12 cellular contexts compared by ENCODE assay signal in the genomic region with DNA sequence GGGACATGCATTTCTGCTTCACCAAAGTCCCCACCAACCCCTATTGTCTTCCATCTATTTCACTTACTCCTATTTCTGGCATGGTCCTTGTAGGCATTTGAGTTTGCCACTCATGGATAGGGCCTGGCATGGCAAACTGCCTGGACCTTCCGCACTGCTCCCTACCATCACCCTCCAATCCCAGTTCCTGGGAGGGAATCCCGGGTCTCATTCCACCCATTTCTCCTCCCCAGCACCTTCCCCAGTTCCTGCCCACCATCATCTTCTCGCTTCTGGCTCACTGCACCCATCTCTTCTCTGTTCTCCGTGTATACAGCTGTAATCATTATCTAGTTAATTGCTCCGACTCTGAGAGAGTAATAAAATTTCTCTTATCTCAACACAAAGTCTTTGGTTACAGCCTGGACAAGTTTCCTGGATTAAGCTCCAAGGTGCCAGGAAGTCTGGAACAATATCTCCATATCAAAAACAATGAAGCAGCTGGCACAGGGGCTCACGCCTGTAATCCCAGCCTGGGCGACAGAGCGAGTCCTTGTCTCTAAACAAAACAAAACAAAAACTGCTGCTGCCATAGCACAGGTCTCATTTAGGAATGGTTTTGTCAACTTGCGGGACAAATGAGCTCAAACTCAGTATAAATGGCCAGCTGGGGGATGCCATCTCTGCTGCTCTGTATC. TPM values are rescaled to one million over a fixed set of nuclear protein-coding genes. Genes with fewer than 3 reads are reported as not detected.
DNase-seq lines count a peak whose midpoint lies in the region; ATAC-seq and TF ChIP-seq lines count a peak whose summit lies in the region.
"Had no signal": no experiment of that assay in that cellular context is flagged by ENCODE, and none has a peak within 500 bp of the region (broad histone marks: within the 10 kb centered on the region; RNA-seq: fewer than 3 reads in every experiment).

No MANE protein-coding gene starts in this region.

- H3K4me1 Mint-ChIP-seq in osteocyte (ENCODE audit: unreplicated experiment): peaks cover 3% of the 10 kb centered on the region

- in situ Hi-C loops in transverse colon (cut with MboI; ENCODE audit: low pct_ligation_motif_present in 1 of 4, low pct_unique_long_range_greater_than_20kb in 1 of 4, low sequenced_read_pairs in 3 of 4): loop anchor here in 1 of 4 donors (5.0 kb wide), 1 partner anchor 37 kb away; no protein-coding TSS in a partner anchor

- no peak overlapping the region for H3K27ac ChIP-seq in PC-9
- H3K27ac ChIP-seq in right atrium auricular region: peak overlapping the region; percentile 13 to 60
- peak overlapping the region; percentile 84 to 89 (median 85) for H3K27ac ChIP-seq in transverse colon
- H3K27ac ChIP-seq: A549 had no signal

- no peaks in the 10 kb centered on the region for H3K36me3 Mint-ChIP-seq in osteocyte (ENCODE audit: unreplicated experiment)

- no peaks in the 10 kb centered on the region for H4K20me1 ChIP-seq in PC-9 (ENCODE audit: insufficient read depth)

- intact Hi-C loops in PC-9 (cut with micrococcal nuclease; ENCODE audit: unreplicated experiment) (no loop called here), transverse colon (cut with DNase I; ENCODE audit: low total_unique reads) (no loop called here)

- ATAC-seq in HG02884 (IDR thresholded peaks at IDR 0.05; ENCODE audit: unreplicated experiment): no peak

- H2AFZ ChIP-seq in PC-9: no peak overlapping the region

- no peaks in the 10 kb centered on the region for H3K27me3 ChIP-seq in PC-9 (ENCODE audit: insufficient read depth, low read depth)
- no peaks in the 10 kb centered on the region for H3K27me3 ChIP-seq in right atrium auricular region
- no peaks in the 10 kb centered on the region for H3K27me3 ChIP-seq in transverse colon

- TF ChIP-seq CTCF in PC-9 (conservative IDR thresholded peaks at IDR 0.05) (no peak), right atrium auricular region (IDR thresholded peaks at IDR 0.05) (no peak), transverse colon (IDR thresholded peaks at IDR 0.05) (no peak), osteocyte (IDR thresholded peaks at IDR 0.05) (no peak)

- WGBS in transverse colon (ENCODE audit: low coverage in 1 of 2), 2 donors: 35 to 50% methylated on average over 8 to 9 of the region's 9 CpGs

- no peak overlapping the region for H3K4me3 Mint-ChIP-seq in osteocyte (ENCODE audit: unreplicated experiment)

- no peak for TF ChIP-seq EP300 in transverse colon (IDR thresholded peaks at IDR 0.05; ENCODE audit: low read depth)

- H3K36me3 ChIP-seq in PC-9 (ENCODE audit: low read depth) (0 out of 2 replicates have a peak, but pooled peaks cover 5% of the 10 kb centered on the region), right atrium auricular region (peaks cover 5% of the 10 kb centered on the region), transverse colon (peaks cover 0 to 6% (median 0%) of the 10 kb centered on the region in 4 donors)

- no peaks in the 10 kb centered on the region for H3K79me2 ChIP-seq in PC-9 (ENCODE audit: low read depth)

- no peak overlapping the region for H3K27ac Mint-ChIP-seq in osteocyte (ENCODE audit: unreplicated experiment)

- H3F3A ChIP-seq in PC-9 (ENCODE audit: insufficient read depth, low read depth): peaks cover 15% of the 10 kb centered on the region; the same call in 1 of the 2 replicates

- TSS peak; percentile 11 for BruUV-seq in PC-9 (replicated peaks; lab: Mats Ljungman, UMichigan)

- TF ChIP-seq POLR2A in transverse colon (IDR thresholded peaks at IDR 0.05): peak; percentile 31

- H3K4me2 ChIP-seq in PC-9: no peak overlapping the region
- H3K4me2 ChIP-seq: A549 had no signal

- H3K9me2 ChIP-seq in PC-9 (ENCODE audit: insufficient read depth): no peaks in the 10 kb centered on the region

- no peaks in the 10 kb centered on the region for H3K9me3 Mint-ChIP-seq in osteocyte (ENCODE audit: unreplicated experiment)

- H3K9me3 ChIP-seq in PC-9 (ENCODE audit: insufficient read depth, low read depth): no peaks in the 10 kb centered on the region
- H3K9me3 ChIP-seq in right atrium auricular region: no peaks in the 10 kb centered on the region
- H3K9me3 ChIP-seq in transverse colon: no peaks in the 10 kb centered on the region
- H3K9me3 ChIP-seq: A549 had no signal

- CTCF ChIA-PET in PC-9 (lab: Charles Lee): interaction anchor here (0.7 to 1.3 kb wide), 2 partner anchors 41 to 98 kb away, joined by 6 to 35 read pairs; no protein-coding TSS in a partner anchor

- DNase-seq in NCI-H2227 (lab: John Stamatoyannopoulos, UW; ENCODE audit: unreplicated experiment) (peak; percentile 40), NCI-H2227 treated with DMSO at 0.1 percent for 48 hours (lab: John Stamatoyannopoulos, UW) (no peak), PC-9 (no peak), right atrium auricular region (ENCODE audit: low spot score) (no peak), transverse colon (peak; percentile 57), osteocyte (ENCODE audit: extremely low spot score, unreplicated experiment) (no peak)
- no peak for DNase-seq in stimulated activated naive CD4-positive, alpha-beta T cell (lab: John Stamatoyannopoulos, UW)
- DNase-seq: mesendoderm, SIG-M5 had no signal

- POLR2A ChIA-PET in PC-9 (lab: Charles Lee; ENCODE audit: unreplicated experiment): interaction anchor here (0.6 kb wide), 2 partner anchors 41 to 155 kb away, joined by 8 to 9 read pairs; a partner anchor contains a TSS

- H3K4me3 ChIP-seq in PC-9 (no peak overlapping the region), right atrium auricular region (no peak overlapping the region), transverse colon (no peak overlapping the region)
- H3K4me3 ChIP-seq: A549 had no signal

- no peaks in the 10 kb centered on the region for H3K27me3 Mint-ChIP-seq in osteocyte (ENCODE audit: unreplicated experiment)

- no peaks in the 10 kb centered on the region for H3K4me1 ChIP-seq in PC-9 (replicated peaks; ENCODE audit: insufficient read depth)
- H3K4me1 ChIP-seq in right atrium auricular region: peaks cover 0 to 19% of the 10 kb centered on the region in 2 donors
- peaks cover 0 to 21% (median 16%) of the 10 kb centered on the region in 4 donors for H3K4me1 ChIP-seq in transverse colon

RNA-seq across cellular contexts. Expression of a gene that starts 17.0 kb away (rescaled TPM):
- not detected in 2 replicates for total RNA-seq in PC-9 (2021)
- total RNA-seq in right atrium auricular region: 100 to 1,000 TPM; 136 to 347 TPM
- total RNA-seq in transverse colon: 10 to 100 TPM in 2 of 4 donors, 1 to 10 TPM in 1, not detected in 1; 7.8 to 26.3 (median 11.7) TPM
- total RNA-seq in osteocyte: not detected in 2 replicates
- total RNA-seq: HT-29 had no signal

RNA-seq across cellular contexts. Expression of a gene that starts 29.4 kb away (rescaled TPM):
- total RNA-seq in PC-9 (2021): 1,014 and 1,177 TPM in 2 replicates
- 100 to 1,000 TPM; 222 to 238 TPM for total RNA-seq in right atrium auricular region
- total RNA-seq in transverse colon: 100 to 1,000 TPM; 222 to 304 (median 248) TPM
- 789 and 808 TPM in 2 replicates for total RNA-seq in osteocyte

RNA-seq across cellular contexts. Expression of a gene that starts 45.2 kb away (rescaled TPM):
- total RNA-seq in PC-9 (2021) (3.3 and 4.3 TPM in 2 replicates), right atrium auricular region (1 to 10 TPM; 2.4 to 3.1 TPM), transverse colon (1 to 10 TPM in 2 of 4 donors, under 1 TPM in 1, not detected in 1; 1.00 to 4.1 (median 4.0) TPM), osteocyte (6.6 and 7.8 TPM in 2 replicates)

RNA-seq across cellular contexts. Expression of a gene that starts 45.7 kb away (rescaled TPM):
- total RNA-seq in PC-9 (2021): 53.1 and 68.0 TPM in 2 replicates
- 10 to 100 TPM; 46.2 to 48.0 TPM for total RNA-seq in right atrium auricular region
- 100 to 1,000 TPM in 1 of 4 donors, 10 to 100 TPM in 3; 10.8 to 105 (median 52.2) TPM for total RNA-seq in transverse colon
- 66.3 and 70.0 TPM in 2 replicates for total RNA-seq in osteocyte

RNA-seq across cellular contexts. Expression of a gene that starts 54.0 kb away (rescaled TPM):
- total RNA-seq in PC-9 (2021) (126 and 150 TPM in 2 replicates), right atrium auricular region (100 to 1,000 TPM; 107 to 110 TPM), transverse colon (100 to 1,000 TPM in 2 of 4 donors, 10 to 100 TPM in 2; 82.4 to 175 (median 134) TPM), osteocyte (172 and 177 TPM in 2 replicates)

Comparison
In these comparisons a context has a peak if more than half of its experiments do, and no peak if none do; other contexts are left out.
1. DNase-seq: peak in NCI-H2227 (single experiment) and transverse colon (single experiment); none in NCI-H2227 treated with DMSO at 0.1 percent for 48 hours (single experiment), PC-9 (0 of 2), right atrium auricular region (single experiment), osteocyte (single experiment) and stimulated activated naive CD4-positive, alpha-beta T cell (0 of 6).
2. RNA of a gene that starts 17.0 kb away (total RNA-seq): 136 to 347 TPM in right atrium auricular region; 7.8 to 26.3 TPM in transverse colon, not detected in PC-9 and not detected in osteocyte; every median in the first group is over 4 times any median in the second.